ENCODE assay signal across 21 cellular contexts in the genomic region with DNA sequence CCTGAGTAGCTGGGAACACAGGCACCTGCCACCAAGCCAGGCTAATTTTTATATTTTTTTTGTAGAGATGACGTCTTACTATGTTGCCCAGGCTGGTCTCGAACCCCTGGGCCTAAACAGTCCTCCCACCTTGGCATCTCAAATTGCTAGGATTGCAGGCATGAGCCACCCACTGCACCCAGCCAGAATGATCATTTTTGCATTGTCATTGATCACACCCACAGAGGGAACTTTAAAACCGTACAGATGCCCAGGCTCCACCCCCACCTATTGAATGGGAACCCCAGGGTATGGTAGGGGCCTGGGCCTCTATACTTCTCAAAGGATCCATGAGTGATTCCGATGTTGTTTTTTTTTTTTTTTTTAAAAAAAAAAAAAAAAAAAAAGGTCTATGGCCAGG. TPM values are rescaled to one million over a fixed set of nuclear protein-coding genes. Genes with fewer than 3 reads are reported as not detected.
"Had no signal": no experiment of that assay in that cellular context is flagged by ENCODE, and none has a peak within 500 bp of the region (broad histone marks: within the 10 kb centered on the region; RNA-seq: fewer than 3 reads in every experiment).

No MANE protein-coding gene starts in this region.

- ATAC-seq: activated T-cell treated with anti-CD3 and anti-CD28 coated beads, Interleukin-2, amount 50 U/mL, for 72 hours; natural killer cell treated with Interleukin-12 subunit alpha and Interleukin-12 subunit beta and Interleukin-15 and Interleukin-18, amount 100 ng/mL, for 72 hours; right lobe of liver; stimulated activated naive B cell treated with anti-CD40 and anti-IgM and Interleukin-4, amounts not matched to agents 10 μg/mL and 1 μg/mL and 100 μg/mL, for 72 hours; T-cell had no signal

- DNase-seq: activated CD4-positive, alpha-beta T cell treated with anti-CD3 and anti-CD28 coated beads, Interleukin-2, amount 50 U/mL, for 4 hours; activated CD8-positive, alpha-beta memory T cell treated with anti-CD3 and anti-CD28 coated beads for 24 hours; activated CD8-positive, alpha-beta memory T cell treated with anti-CD3 and anti-CD28 coated beads, Interleukin-2, amount 50 U/mL, for 48 hours; activated effector memory CD4-positive, alpha-beta T cell treated with Interleukin-2 at 50 U/mL for 16 hours; activated naive CD4-positive, alpha-beta T cell treated with anti-CD3 and anti-CD28 coated beads, Interleukin-2, amount 10 ng/mL, durations not matched to agents 7 days and 5 days; activated T-cell treated with anti-CD3 and anti-CD28 coated beads, Interleukin-2, amount 50 U/mL, for 72 hours; cerebellar nuclear complex; cortex of kidney; erythroblast; foreskin fibroblast; left lung; midbrain; nucleus accumbens; right lobe of liver; stimulated activated naive B cell treated with anti-CD40 and anti-IgM and Interleukin-4, amounts not matched to agents 10 μg/mL and 1 μg/mL and 100 μg/mL, for 72 hours; T-cell; T-helper 9 cell; testis; uterus had no signal

- H3K27ac Mint-ChIP-seq: activated naive CD4-positive, alpha-beta T cell treated with anti-CD3 and anti-CD28 coated beads, Interleukin-2, amount 10 ng/mL, durations not matched to agents 7 days and 5 days; activated T-cell treated with anti-CD3 and anti-CD28 coated beads, Interleukin-2, amount 50 U/mL, for 72 hours; natural killer cell treated with Interleukin-12 subunit alpha and Interleukin-12 subunit beta and Interleukin-15 and Interleukin-18, amount 100 ng/mL, for 72 hours; T-cell had no signal

- H3K4me1 ChIP-seq: right lobe of liver, testis had no signal

- H3K9me3 ChIP-seq: left lung, right lobe of liver, testis, uterus had no signal

- H3K27me3 Mint-ChIP-seq: natural killer cell treated with Interleukin-12 subunit alpha and Interleukin-12 subunit beta and Interleukin-15 and Interleukin-18, amount 100 ng/mL, for 72 hours; T-cell had no signal

- H3K4me3 ChIP-seq: left lung, right lobe of liver, skin epidermis, testis, uterus had no signal

- H3K27ac ChIP-seq: right lobe of liver, testis had no signal

- H3K27me3 ChIP-seq: left lung, right lobe of liver, testis, uterus had no signal

- H3K9me3 Mint-ChIP-seq: activated naive CD4-positive, alpha-beta T cell treated with anti-CD3 and anti-CD28 coated beads, Interleukin-2, amount 10 ng/mL, durations not matched to agents 7 days and 5 days; activated T-cell treated with anti-CD3 and anti-CD28 coated beads, Interleukin-2, amount 50 U/mL, for 72 hours; natural killer cell treated with Interleukin-12 subunit alpha and Interleukin-12 subunit beta and Interleukin-15 and Interleukin-18, amount 100 ng/mL, for 72 hours; stimulated activated naive B cell treated with anti-CD40 and anti-IgM and Interleukin-4, amounts not matched to agents 10 μg/mL and 1 μg/mL and 100 μg/mL, for 72 hours; T-cell had no signal

- H3K36me3 ChIP-seq: uterus had no signal

- H3K4me1 Mint-ChIP-seq: activated naive CD4-positive, alpha-beta T cell treated with anti-CD3 and anti-CD28 coated beads, Interleukin-2, amount 10 ng/mL, durations not matched to agents 7 days and 5 days had no signal

- H3K36me3 Mint-ChIP-seq: activated naive CD4-positive, alpha-beta T cell treated with anti-CD3 and anti-CD28 coated beads, Interleukin-2, amount 10 ng/mL, durations not matched to agents 7 days and 5 days; natural killer cell treated with Interleukin-12 subunit alpha and Interleukin-12 subunit beta and Interleukin-15 and Interleukin-18, amount 100 ng/mL, for 72 hours; stimulated activated naive B cell treated with anti-CD40 and anti-IgM and Interleukin-4, amounts not matched to agents 10 μg/mL and 1 μg/mL and 100 μg/mL, for 72 hours; T-cell had no signal

- H3K4me3 Mint-ChIP-seq: activated naive CD4-positive, alpha-beta T cell treated with anti-CD3 and anti-CD28 coated beads, Interleukin-2, amount 10 ng/mL, durations not matched to agents 7 days and 5 days; activated T-cell treated with anti-CD3 and anti-CD28 coated beads, Interleukin-2, amount 50 U/mL, for 72 hours; natural killer cell treated with Interleukin-12 subunit alpha and Interleukin-12 subunit beta and Interleukin-15 and Interleukin-18, amount 100 ng/mL, for 72 hours; stimulated activated naive B cell treated with anti-CD40 and anti-IgM and Interleukin-4, amounts not matched to agents 10 μg/mL and 1 μg/mL and 100 μg/mL, for 72 hours; T-cell had no signal

RNA-seq across cellular contexts. Expression of a gene that starts 51.0 kb away (rescaled TPM):
- total RNA-seq: activated T-cell treated with anti-CD3 and anti-CD28 coated beads, Interleukin-2, amount 50 U/mL, for 72 hours; natural killer cell treated with Interleukin-12 subunit alpha and Interleukin-12 subunit beta and Interleukin-15 and Interleukin-18, amount 100 ng/mL, for 72 hours; T-cell; testis had no signal
